Comparison of ENCODE assay signal across 20 cellular contexts in genomic region chr1:195335541-195335940, GRCh38.
DNase-seq lines count a peak whose midpoint lies in the region; FAIRE-seq and TF ChIP-seq lines count a peak whose summit lies in the region.
"Had no signal": no experiment of that assay in that cellular context is flagged by ENCODE, and none has a peak within 500 bp of the region (broad histone marks: within the 10 kb centered on the region; RNA-seq: fewer than 3 reads in every experiment).

No MANE protein-coding gene starts in this region.

- H4K12ac ChIP-seq in trophoblast cell (ENCODE audit: low read depth, low read length) = no peak overlapping the region

- H3K4me3 ChIP-seq in astrocyte (ENCODE audit: insufficient read depth, low read depth, low read length) (no peak overlapping the region), trophoblast cell (ENCODE audit: low read depth, low read length) (no peak overlapping the region), thyroid gland (replicated peaks in 1 of 3) (no peak overlapping the region)
- H3K4me3 ChIP-seq: HAP-1 had no signal

- no CpG with 5 or more reads among the region's 4 CpGs for WGBS in trophoblast cell (ENCODE audit: extremely low coverage, insufficient coverage, insufficient read length)
- 94 to 95% methylated on average over 4 of the region's 4 CpGs for WGBS in thyroid gland, 2 donors

- H3K18ac ChIP-seq in trophoblast cell (ENCODE audit: low read length) = no peak overlapping the region

- H3K4me1 Mint-ChIP-seq in HFFc6 (ENCODE audit: low read depth) (peaks cover 40% of the 10 kb centered on the region), astrocyte (ENCODE audit: low read depth, unreplicated experiment) (no peaks in the 10 kb centered on the region)

- H3K23ac ChIP-seq in trophoblast cell (ENCODE audit: low read length) = no peak overlapping the region

- H4K8ac ChIP-seq in trophoblast cell (ENCODE audit: low read depth, low read length) = no peak overlapping the region

- H4K91ac ChIP-seq in trophoblast cell (ENCODE audit: low read depth, low read length) = no peak overlapping the region

- no peak overlapping the region for H2BK12ac ChIP-seq in trophoblast cell (ENCODE audit: low read length)

- H2BK120ac ChIP-seq in trophoblast cell (ENCODE audit: insufficient read depth, low read length, poor library complexity) = no peak overlapping the region

- H2AK5ac ChIP-seq in trophoblast cell (ENCODE audit: low read length) = no peak overlapping the region

- H3K9me3 Mint-ChIP-seq in HFFc6 = no peaks in the 10 kb centered on the region
- H3K9me3 Mint-ChIP-seq in astrocyte (ENCODE audit: unreplicated experiment) = no peaks in the 10 kb centered on the region

- H3K27me3 ChIP-seq in astrocyte (ENCODE audit: insufficient read depth, low read length) (no peaks in the 10 kb centered on the region), trophoblast cell (ENCODE audit: insufficient read depth, low read length) (no peaks in the 10 kb centered on the region), thyroid gland (no peaks in the 10 kb centered on the region)

- no peaks in the 10 kb centered on the region for H3K36me3 ChIP-seq in astrocyte (ENCODE audit: insufficient read depth, low read length)
- H3K36me3 ChIP-seq in trophoblast cell (ENCODE audit: control insufficient read depth in 1 of 2, insufficient read depth in 2 of 2, low read length in 2 of 2) = no peaks in the 10 kb centered on the region
- H3K36me3 ChIP-seq in thyroid gland = no peaks in the 10 kb centered on the region
- H3K36me3 ChIP-seq: HAP-1 had no signal

- no peak overlapping the region for H2BK5ac ChIP-seq in trophoblast cell (ENCODE audit: low read depth, low read length, poor library complexity)

- FAIRE-seq in astrocyte (lab: Jason Lieb, UNC) = no peak
- FAIRE-seq: HTR-8/SVneo had no signal

- no peak overlapping the region for H3K4ac ChIP-seq in trophoblast cell (ENCODE audit: low read depth, low read length)

- H3K79me1 ChIP-seq in trophoblast cell (ENCODE audit: low read length) = no peaks in the 10 kb centered on the region

- H4K20me1 ChIP-seq in astrocyte (ENCODE audit: insufficient read depth, low read length) = no peaks in the 10 kb centered on the region

- H3K36me3 Mint-ChIP-seq in HFFc6 (ENCODE audit: low read depth) (no peaks in the 10 kb centered on the region), astrocyte (ENCODE audit: low read depth, unreplicated experiment) (no peaks in the 10 kb centered on the region)
- H3K36me3 Mint-ChIP-seq: CD8-positive, alpha-beta T cell had no signal

- no peak overlapping the region for H3K14ac ChIP-seq in trophoblast cell (ENCODE audit: low read length)

- TF ChIP-seq CTCF in HFFc6 (IDR thresholded peaks at IDR 0.05) (no peak), astrocyte (IDR thresholded peaks at IDR 0.05; ENCODE audit: insufficient read depth, low read depth, low read length) (no peak), thyroid gland (IDR thresholded peaks at IDR 0.05) (no peak)

- no peak overlapping the region for H3K4me2 ChIP-seq in astrocyte (ENCODE audit: low read length)
- no peak overlapping the region for H3K4me2 ChIP-seq in trophoblast cell (ENCODE audit: low read length)
- H3K4me2 ChIP-seq: KMS-11 had no signal

- H3K27ac ChIP-seq in astrocyte (ENCODE audit: low read depth, low read length) = no peak overlapping the region
- H3K27ac ChIP-seq in trophoblast cell (ENCODE audit: low read depth, low read length) = no peak overlapping the region
- no peak overlapping the region for H3K27ac ChIP-seq in thyroid gland
- H3K27ac ChIP-seq: HL-60, KMS-11 had no signal

- H3K9me3 ChIP-seq in astrocyte (ENCODE audit: insufficient read depth, low read depth, low read length) = no peaks in the 10 kb centered on the region
- no peaks in the 10 kb centered on the region for H3K9me3 ChIP-seq in trophoblast cell (ENCODE audit: insufficient read depth, low read depth, low read length)
- no peaks in the 10 kb centered on the region for H3K9me3 ChIP-seq in thyroid gland
- H3K9me3 ChIP-seq: HAP-1 had no signal

- no peak overlapping the region for H3K9ac ChIP-seq in astrocyte (ENCODE audit: low read length)
- H3K9ac ChIP-seq in trophoblast cell (ENCODE audit: low read length) = no peak overlapping the region
- H3K9ac ChIP-seq: KMS-11 had no signal

- H2AFZ ChIP-seq in astrocyte (ENCODE audit: low read depth, low read length) (no peak overlapping the region), trophoblast cell (ENCODE audit: insufficient read depth, low read length, poor library complexity) (no peak overlapping the region)

- intact Hi-C loops in thyroid gland (cut with DNase I) = no loop called here

- DNase-seq in EH (ENCODE audit: low read depth) (peak; percentile 36), HFFc6 (peak; percentile 60), astrocyte (ENCODE audit: low read depth) (peak; percentile 24), trophoblast cell (peak; percentile 1 to 81), thyroid gland (no peak), NCI-H1048 (lab: John Stamatoyannopoulos, UW) (no peak), NCI-H526 treated with DMSO at 0.1 percent for 48 hours (lab: John Stamatoyannopoulos, UW) (no peak)
- DNase-seq in stimulated activated naive CD4-positive, alpha-beta T cell (lab: John Stamatoyannopoulos, UW) = no peak
- DNase-seq: C1 segment of cervical spinal cord; CD8-positive, alpha-beta T cell; DMS153; GF-D8; NCI-H1694; NCI-H446; NCI-H526; OCI-M1 had no signal

- no peaks in the 10 kb centered on the region for H3K27me3 Mint-ChIP-seq in HFFc6 (ENCODE audit: insufficient read depth)
- no peaks in the 10 kb centered on the region for H3K27me3 Mint-ChIP-seq in astrocyte (ENCODE audit: low read depth, unreplicated experiment)

- H3K4me1 ChIP-seq in astrocyte (ENCODE audit: insufficient read depth, low read length) (no peaks in the 10 kb centered on the region), trophoblast cell (ENCODE audit: control insufficient read depth in 1 of 2, insufficient read depth in 2 of 2, low read length in 2 of 2) (no peaks in the 10 kb centered on the region), thyroid gland (no peaks in the 10 kb centered on the region)
- H3K4me1 ChIP-seq: HAP-1 had no signal

- peak overlapping the region; percentile 15; the same call in 1 of the 2 replicates for H3K4me3 Mint-ChIP-seq in HFFc6
- H3K4me3 Mint-ChIP-seq in astrocyte (ENCODE audit: unreplicated experiment) = no peak overlapping the region
- H3K4me3 Mint-ChIP-seq: CD8-positive, alpha-beta T cell had no signal

- TF ChIP-seq POLR2A in thyroid gland (IDR thresholded peaks at IDR 0.05) = no peak

- H3K27ac Mint-ChIP-seq in HFFc6 (peak overlapping the region; percentile 45; the same call in 1 of the 2 replicates), astrocyte (ENCODE audit: unreplicated experiment) (no peak overlapping the region)
- H3K27ac Mint-ChIP-seq: CD8-positive, alpha-beta T cell had no signal

- no peaks in the 10 kb centered on the region for H3K79me2 ChIP-seq in astrocyte (ENCODE audit: insufficient read depth, low read length)
- no peaks in the 10 kb centered on the region for H3K79me2 ChIP-seq in trophoblast cell (ENCODE audit: control insufficient read depth, insufficient read depth, low read length, poor library complexity)

Comparison
In these comparisons a context has a peak if more than half of its experiments do, and no peak if none do; other contexts are left out.
1. DNase-seq: peak in EH (single experiment), HFFc6 (single experiment), astrocyte (single experiment) and trophoblast cell (2 of 2); none in thyroid gland (0 of 2), NCI-H1048 (single experiment), stimulated activated naive CD4-positive, alpha-beta T cell (0 of 6) and NCI-H526 treated with DMSO at 0.1 percent for 48 hours (single experiment).